In genomic region chr1:224317383-224318045, GRCh38 we compare ENCODE assay signal across 16 cellular contexts. TPM values are rescaled to one million over a fixed set of nuclear protein-coding genes. Genes with fewer than 3 reads are reported as not detected.
DNase-seq lines count a peak whose midpoint lies in the region; ATAC-seq and TF ChIP-seq lines count a peak whose summit lies in the region.
"Had no signal": no experiment of that assay in that cellular context is flagged by ENCODE, and none has a peak within 500 bp of the region (broad histone marks: within the 10 kb centered on the region; RNA-seq: fewer than 3 reads in every experiment).

No MANE protein-coding gene starts in this region.

- H3K4me3 ChIP-seq in ACC112 (ENCODE audit: low read depth, low read length) = no peak overlapping the region
- no peak overlapping the region for H3K4me3 ChIP-seq in HEK293 (ENCODE audit: low read depth, low read length)
- H3K4me3 ChIP-seq: left ventricle myocardium inferior, PC-9 had no signal

- H3K9me3 Mint-ChIP-seq in activated T-helper 17 cell treated with anti-CD3 and anti-CD28 coated beads, Interleukin-2, amount 50 U/mL, for 72 hours = no peaks in the 10 kb centered on the region
- no peaks in the 10 kb centered on the region for H3K9me3 Mint-ChIP-seq in naive thymus-derived CD8-positive, alpha-beta T cell

- peaks cover 11% of the 10 kb centered on the region for H3K4me1 Mint-ChIP-seq in activated T-helper 17 cell treated with anti-CD3 and anti-CD28 coated beads, Interleukin-2, amount 50 U/mL, for 72 hours
- peaks cover 6 to 13% (median 9%) of the 10 kb centered on the region in 4 donors for H3K4me1 Mint-ChIP-seq in naive thymus-derived CD8-positive, alpha-beta T cell

- no peak for TF ChIP-seq POLR2A in GM18505 (IDR thresholded peaks at IDR 0.05; ENCODE audit: borderline replicate concordance, extremely low read depth, insufficient read depth, insufficient read length)

- CTCF ChIA-PET in HEK293 (lab: Yijun Ruan, JAX) = interaction anchor here (1.0 to 1.1 kb wide), 2 partner anchors 8 to 16 kb away, joined by 3 to 4 read pairs; no protein-coding TSS in a partner anchor

- peak overlapping the region; percentile 38 for H2AFZ ChIP-seq in ACC112 (ENCODE audit: low read length, unreplicated experiment)
- H2AFZ ChIP-seq: PC-9 had no signal

- H3K4me1 ChIP-seq in ACC112 (ENCODE audit: control insufficient read depth, insufficient read depth, low read length, unreplicated experiment) = no peaks in the 10 kb centered on the region
- peaks cover 17% of the 10 kb centered on the region for H3K4me1 ChIP-seq in HEK293 (ENCODE audit: control insufficient read depth, insufficient read depth, low read length)
- H3K4me1 ChIP-seq: left ventricle myocardium inferior had no signal

- TF ChIP-seq CTCF in HEK293 (tag by site-specific recombination; IDR thresholded peaks at IDR 0.05) = no peak

- H3K36me3 ChIP-seq in ACC112 (ENCODE audit: insufficient read depth, low read length) (peaks cover 7% of the 10 kb centered on the region; the same call in 1 of the 2 replicates), HEK293 (ENCODE audit: control insufficient read depth in 2 of 2, insufficient read depth in 1 of 2, low read length in 2 of 2) (peaks cover 41 to 64% of the 10 kb centered on the region in 2 experiments)

- no peak overlapping the region for H3K4me3 Mint-ChIP-seq in activated T-helper 17 cell treated with anti-CD3 and anti-CD28 coated beads, Interleukin-2, amount 50 U/mL, for 72 hours
- H3K4me3 Mint-ChIP-seq in naive thymus-derived CD8-positive, alpha-beta T cell = no peak overlapping the region

- H3K79me2 ChIP-seq in ACC112 (ENCODE audit: control insufficient read depth, insufficient read depth, low read length, unreplicated experiment) = peaks cover 21% of the 10 kb centered on the region

- DNase-seq in NCI-H2171 treated with DMSO at 0.1 percent for 48 hours (lab: John Stamatoyannopoulos, UW) (peak; percentile 65), HCEC 1CT (no peak), amniotic stem cell (lab: John Stamatoyannopoulos, UW) (no peak)
- no peak for DNase-seq in naive thymus-derived CD8-positive, alpha-beta T cell
- DNase-seq: activated CD4-positive, alpha-beta T cell treated with anti-CD3 and anti-CD28 coated beads, Interleukin-2, amount 50 U/mL, for 4 hours; activated effector memory CD4-positive, alpha-beta T cell treated with Interleukin-2 at 50 U/mL for 16 hours; COR-L47; foreskin fibroblast; left ventricle myocardium inferior; NCI-H2227 treated with DMSO at 0.1 percent for 48 hours; PC-9; stimulated activated CD4-positive, alpha-beta T cell treated with anti-CD3 and anti-CD28 coated beads, Interleukin-12 subunit alpha, Interleukin-12 subunit beta, amount 100 ng/mL, for 4 hours had no signal

- H3K27ac Mint-ChIP-seq in activated T-helper 17 cell treated with anti-CD3 and anti-CD28 coated beads, Interleukin-2, amount 50 U/mL, for 72 hours = peak overlapping the region; percentile 48
- H3K27ac Mint-ChIP-seq in naive thymus-derived CD8-positive, alpha-beta T cell = peak overlapping the region in 2 of 10 donors; percentile 19 to 73

- no peak for ATAC-seq in activated T-helper 17 cell treated with anti-CD3 and anti-CD28 coated beads, Interleukin-2, amount 50 U/mL, for 72 hours (replicated peaks)
- no peak for ATAC-seq in naive thymus-derived CD8-positive, alpha-beta T cell
- ATAC-seq in GM18505 (IDR thresholded peaks at IDR 0.05; ENCODE audit: unreplicated experiment) = no peak

- H3K9me3 ChIP-seq in HEK293 (ENCODE audit: control insufficient read depth, insufficient read depth, low read depth, low read length) = no peaks in the 10 kb centered on the region
- H3K9me3 ChIP-seq: left ventricle myocardium inferior had no signal

- peaks cover 65% of the 10 kb centered on the region for H3K36me3 Mint-ChIP-seq in activated T-helper 17 cell treated with anti-CD3 and anti-CD28 coated beads, Interleukin-2, amount 50 U/mL, for 72 hours (ENCODE audit: low read depth)
- peaks cover 0 to 73% (median 11%) of the 10 kb centered on the region in 3 donors for H3K36me3 Mint-ChIP-seq in naive thymus-derived CD8-positive, alpha-beta T cell

- no peaks in the 10 kb centered on the region for H3K27me3 Mint-ChIP-seq in activated T-helper 17 cell treated with anti-CD3 and anti-CD28 coated beads, Interleukin-2, amount 50 U/mL, for 72 hours
- no peaks in the 10 kb centered on the region for H3K27me3 Mint-ChIP-seq in naive thymus-derived CD8-positive, alpha-beta T cell

- H3K27ac ChIP-seq in ACC112 (ENCODE audit: low read depth, low read length) (no peak overlapping the region), HEK293 (ENCODE audit: extremely low read depth, low read depth, low read length) (peak overlapping the region; percentile 27; the same call in 1 of the 2 replicates)
- H3K27ac ChIP-seq: left ventricle myocardium inferior, PC-9 had no signal

- no peaks in the 10 kb centered on the region for H3K27me3 ChIP-seq in ACC112 (ENCODE audit: insufficient read depth, low read length)

- POLR2A ChIA-PET in HEK293 (lab: Yijun Ruan, JAX) = no interaction called here
- POLR2A ChIA-PET in naive thymus-derived CD8-positive, alpha-beta T cell (lab: Charles Lee) = no interaction called here

TF ChIP-seq in HEK293, 187 proteins besides CTCF, POLR2A, EP300 and RAD21 (continues in another document):
- no peak for TF ChIP-seq ZNF404 (tag by site-specific recombination; IDR thresholded peaks at IDR 0.05)
- TF ChIP-seq ZEB2 (tag by site-specific recombination; IDR thresholded peaks at IDR 0.05) = peak; percentile 91
- peak; percentile 84 for TF ChIP-seq GLIS1 (tag by site-specific recombination; IDR thresholded peaks at IDR 0.05)
- peak; percentile 85 for TF ChIP-seq ZNF596 (tag by site-specific recombination; IDR thresholded peaks at IDR 0.05)
- no peak for TF ChIP-seq ZNF555 (tag by site-specific recombination; conservative IDR thresholded peaks at IDR 0.05)
- TF ChIP-seq KLF9 (tag by site-specific recombination; IDR thresholded peaks at IDR 0.05; ENCODE audit: low read depth) = no peak
- TF ChIP-seq RBAK (tag by site-specific recombination; IDR thresholded peaks at IDR 0.05) = no peak
- no peak for TF ChIP-seq ZNF549 (tag by site-specific recombination; IDR thresholded peaks at IDR 0.05)
- TF ChIP-seq ZNF747 (tag by site-specific recombination; IDR thresholded peaks at IDR 0.05) = no peak
- TF ChIP-seq MZF1 (tag by site-specific recombination; IDR thresholded peaks at IDR 0.05; ENCODE audit: borderline replicate concordance) = peak; percentile 96
- peak; percentile 92 for TF ChIP-seq BCL11B (tag by site-specific recombination; IDR thresholded peaks at IDR 0.05; ENCODE audit: low read depth)
- peak; percentile 98 for TF ChIP-seq ZNF580 (tag by site-specific recombination; IDR thresholded peaks at IDR 0.05)
- TF ChIP-seq WT1 (tag by site-specific recombination; IDR thresholded peaks at IDR 0.05) = peak; percentile 67; the same call in 1 of the 2 replicates
- TF ChIP-seq ZNF302 (tag by site-specific recombination; IDR thresholded peaks at IDR 0.05; ENCODE audit: low read depth) = no peak
- TF ChIP-seq SP7 (tag by site-specific recombination; IDR thresholded peaks at IDR 0.05) = peak; percentile 97
- no peak for TF ChIP-seq ZNF488 (tag by site-specific recombination; IDR thresholded peaks at IDR 0.05)
- TF ChIP-seq ZNF24 (tag by site-specific recombination; IDR thresholded peaks at IDR 0.05) = peak; percentile 75; the same call in 1 of the 2 replicates
- no peak for TF ChIP-seq ZNF48 (tag by site-specific recombination; IDR thresholded peaks at IDR 0.05)
- no peak for TF ChIP-seq ZBTB48 (tag by site-specific recombination; IDR thresholded peaks at IDR 0.05)
- TF ChIP-seq TCF7L2 (IDR thresholded peaks at IDR 0.05; ENCODE audit: borderline replicate concordance, low read depth, low read length) = peak; percentile 32; the same call in 1 of the 2 replicates
- peak; percentile 85 for TF ChIP-seq ZNF10 (tag by site-specific recombination; IDR thresholded peaks at IDR 0.05)
- TF ChIP-seq ZSCAN16 (tag by site-specific recombination; IDR thresholded peaks at IDR 0.05) = peak; percentile 64; the same call in 1 of the 2 replicates
- peak; percentile 30; the same call in 1 of the 2 replicates for TF ChIP-seq ZNF449 (tag by site-specific recombination; IDR thresholded peaks at IDR 0.05)
- 0 out of 2 replicates have a peak, but pooled peaks have one; percentile 49 for TF ChIP-seq ZNF324 (tag by site-specific recombination; IDR thresholded peaks at IDR 0.05)
- peak; percentile 95 for TF ChIP-seq BCL11A (tag by site-specific recombination; IDR thresholded peaks at IDR 0.05; ENCODE audit: low read depth)

RNA-seq across cellular contexts. Expression of gene NVL, which starts 12.5 kb away (rescaled TPM):
- total RNA-seq in activated T-helper 17 cell treated with anti-CD3 and anti-CD28 coated beads, Interleukin-2, amount 50 U/mL, for 72 hours = 10 to 100 TPM; 19.9 to 39.5 TPM
- 10 to 100 TPM; 44.1 to 48.7 TPM for total RNA-seq in naive thymus-derived CD8-positive, alpha-beta T cell
- polyA plus RNA-seq in naive thymus-derived CD8-positive, alpha-beta T cell = 10 to 100 TPM; 13.6 to 16.9 (median 16.2) TPM

RNA-seq across cellular contexts. Expression of gene CNIH4, which starts 39.2 kb away (rescaled TPM):
- 10 to 100 TPM; 42.6 to 44.8 TPM for total RNA-seq in activated T-helper 17 cell treated with anti-CD3 and anti-CD28 coated beads, Interleukin-2, amount 50 U/mL, for 72 hours
- 10 to 100 TPM; 39.1 to 39.6 TPM for total RNA-seq in naive thymus-derived CD8-positive, alpha-beta T cell
- polyA plus RNA-seq in naive thymus-derived CD8-positive, alpha-beta T cell = 10 to 100 TPM; 29.7 to 46.6 (median 45.3) TPM
